In the genomic region with DNA sequence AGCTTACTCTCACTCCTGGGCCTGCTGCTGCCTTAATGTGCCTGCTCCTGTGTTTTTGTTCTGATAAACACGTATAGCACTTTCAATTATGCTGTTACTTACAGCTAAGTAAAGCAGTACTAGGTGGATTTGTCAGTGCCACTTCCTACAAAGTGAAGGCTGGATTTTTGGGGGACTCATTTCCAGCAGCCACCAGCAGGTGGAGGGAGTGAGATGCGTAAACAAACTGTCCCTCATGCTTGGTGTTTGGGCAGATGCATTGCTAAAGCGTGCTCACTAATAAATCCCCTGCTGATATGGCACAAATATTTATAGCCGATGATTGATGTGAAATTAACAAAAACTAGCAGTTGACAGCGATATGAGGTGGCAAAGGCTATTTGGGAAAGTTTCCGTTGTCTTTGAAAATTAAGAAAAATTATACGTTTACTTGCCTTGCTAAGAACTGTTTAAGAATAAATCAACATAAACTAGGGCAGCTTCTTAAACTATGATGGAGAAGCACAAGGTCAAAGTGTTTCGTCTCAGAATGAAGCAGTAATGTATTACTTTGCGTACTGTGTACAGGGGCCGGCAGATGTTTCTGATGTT, we compare ENCODE assay signal across 7 cellular contexts.
A peak's percentile ranks its signal among the peaks of the same experiment; 100 is the strongest.
DNase-seq lines count a peak whose midpoint lies in the region; ATAC-seq and TF ChIP-seq lines count a peak whose summit lies in the region.

No MANE protein-coding gene starts in this region.

- TF ChIP-seq CTCF in PC-3 (conservative IDR thresholded peaks at IDR 0.05; ENCODE audit: low read depth, low read length) = peak; percentile 84
- TF ChIP-seq CTCF in astrocyte of the spinal cord (IDR thresholded peaks at IDR 0.05; ENCODE audit: low read depth, low read length) = peak; percentile 86
- TF ChIP-seq CTCF in hepatocyte (IDR thresholded peaks at IDR 0.05; ENCODE audit: poor library complexity) = peak; percentile 82
- peak; percentile 86 for TF ChIP-seq CTCF in smooth muscle cell (IDR thresholded peaks at IDR 0.05; ENCODE audit: borderline replicate concordance, insufficient read depth, poor library complexity, severe bottlenecking)

- 47% methylated on average over 10 of the region's 10 CpGs for WGBS in hepatocyte (ENCODE audit: low lambda C conversion rate, missing lambda C conversion rate)
- WGBS in smooth muscle cell (ENCODE audit: low lambda C conversion rate) = 46% methylated on average over 10 of the region's 10 CpGs

- H3K27ac ChIP-seq in PC-3 (ENCODE audit: low read length) (no peak overlapping the region), hepatocyte (no peak overlapping the region), smooth muscle cell (ENCODE audit: low read depth) (no peak overlapping the region)

- H3K9ac ChIP-seq in PC-3 (ENCODE audit: low read length) = no peak overlapping the region
- H3K9ac ChIP-seq in smooth muscle cell (ENCODE audit: low read depth) = no peak overlapping the region

- no TSS peak for BruUV-seq in PC-3 (replicated peaks; lab: Mats Ljungman, UMichigan)

- in situ Hi-C loops in astrocyte of the spinal cord (cut with HindIII; ENCODE audit: low sequenced_read_pairs) = no loop called here

- CTCF ChIA-PET in PC-3 (lab: Charles Lee) = interaction anchor here (0.6 to 2.4 kb wide), 5 partner anchors 145 to 497 kb away, joined by 3 to 25 read pairs (median 3); no protein-coding TSS in a partner anchor

- H3K4me3 ChIP-seq in PC-3 (ENCODE audit: low read length) = no peak overlapping the region
- H3K4me3 ChIP-seq in astrocyte of the spinal cord (ENCODE audit: low read depth, low read length) = no peak overlapping the region
- no peak overlapping the region for H3K4me3 ChIP-seq in hepatocyte
- H3K4me3 ChIP-seq in smooth muscle cell = no peak overlapping the region

- H3K4me1 ChIP-seq in PC-3 (ENCODE audit: insufficient read depth, low read length) = no peaks in the 10 kb centered on the region
- H3K4me1 ChIP-seq in hepatocyte (ENCODE audit: insufficient read depth) = peaks cover 8% of the 10 kb centered on the region
- H3K4me1 ChIP-seq in smooth muscle cell (ENCODE audit: low read depth) = no peaks in the 10 kb centered on the region

- DNase-seq in Daoy (ENCODE audit: low read depth) (peak; percentile 65), HT1080 (ENCODE audit: low read depth) (peak; percentile 69), PC-3 (peak; percentile 80), astrocyte of the spinal cord (ENCODE audit: low read depth, low spot score) (peak; percentile 76), hepatocyte (ENCODE audit: low spot score) (peak; percentile 83), smooth muscle cell (lab: John Stamatoyannopoulos, UW; ENCODE audit: unreplicated experiment) (peak; percentile 22), GOT3 (lab: John Stamatoyannopoulos, UW) (no peak)

- intact Hi-C loops in PC-3 (cut with micrococcal nuclease) = loop anchor here (1.0 to 2.0 kb wide), 4 partner anchors 71 to 151 kb away; a partner anchor contains a TSS

- H3K9me2 ChIP-seq in PC-3 (replicated peaks; ENCODE audit: low read length) = no peaks in the 10 kb centered on the region
- H3K9me2 ChIP-seq in hepatocyte (replicated peaks; ENCODE audit: insufficient read depth) = no peaks in the 10 kb centered on the region

- POLR2A ChIA-PET in PC-3 (lab: Charles Lee; ENCODE audit: unreplicated experiment) = no interaction called here

- ATAC-seq in PC-3 = peak; percentile 66

- H2AFZ ChIP-seq in PC-3 (ENCODE audit: low read length) = no peak overlapping the region
- H2AFZ ChIP-seq in hepatocyte = no peak overlapping the region
- no peak overlapping the region for H2AFZ ChIP-seq in smooth muscle cell (ENCODE audit: low read depth)

- no peaks in the 10 kb centered on the region for H3K27me3 ChIP-seq in PC-3 (ENCODE audit: low read length)
- no peaks in the 10 kb centered on the region for H3K27me3 ChIP-seq in hepatocyte
- H3K27me3 ChIP-seq in smooth muscle cell (ENCODE audit: low read depth) = no peaks in the 10 kb centered on the region

- H3F3A ChIP-seq in PC-3 (ENCODE audit: low read length, unreplicated experiment) = no peaks in the 10 kb centered on the region
- H3F3A ChIP-seq in smooth muscle cell (ENCODE audit: low read depth) = no peaks in the 10 kb centered on the region

- H3K79me2 ChIP-seq in PC-3 (ENCODE audit: low read length) = peaks cover 75% of the 10 kb centered on the region
- peaks cover 37% of the 10 kb centered on the region for H3K79me2 ChIP-seq in hepatocyte
- peaks cover 6% of the 10 kb centered on the region for H3K79me2 ChIP-seq in smooth muscle cell (ENCODE audit: low read depth)

- no peaks in the 10 kb centered on the region for H3K9me3 ChIP-seq in PC-3 (ENCODE audit: low read length)
- H3K9me3 ChIP-seq in hepatocyte (ENCODE audit: low read depth) = no peaks in the 10 kb centered on the region
- H3K9me3 ChIP-seq in smooth muscle cell (replicated peaks; ENCODE audit: low read depth) = no peaks in the 10 kb centered on the region

- H3K36me3 ChIP-seq in PC-3 (ENCODE audit: low read depth, low read length) = no peaks in the 10 kb centered on the region
- no peaks in the 10 kb centered on the region for H3K36me3 ChIP-seq in hepatocyte (replicated peaks; ENCODE audit: insufficient read depth, low read depth)
- no peaks in the 10 kb centered on the region for H3K36me3 ChIP-seq in smooth muscle cell (ENCODE audit: low read depth)

- H4K20me1 ChIP-seq in PC-3 (ENCODE audit: low read length) = no peaks in the 10 kb centered on the region; the same call in 1 of the 2 replicates
- H4K20me1 ChIP-seq in hepatocyte (ENCODE audit: insufficient read depth, poor library complexity, severe bottlenecking) = peaks cover 20% of the 10 kb centered on the region
- peaks cover 95% of the 10 kb centered on the region for H4K20me1 ChIP-seq in smooth muscle cell (ENCODE audit: low read depth)

- H3K4me2 ChIP-seq in PC-3 (ENCODE audit: low read length) (no peak overlapping the region), hepatocyte (no peak overlapping the region), smooth muscle cell (no peak overlapping the region)
